ENCODE assay signal across 1 cellular context in the genomic region with DNA sequence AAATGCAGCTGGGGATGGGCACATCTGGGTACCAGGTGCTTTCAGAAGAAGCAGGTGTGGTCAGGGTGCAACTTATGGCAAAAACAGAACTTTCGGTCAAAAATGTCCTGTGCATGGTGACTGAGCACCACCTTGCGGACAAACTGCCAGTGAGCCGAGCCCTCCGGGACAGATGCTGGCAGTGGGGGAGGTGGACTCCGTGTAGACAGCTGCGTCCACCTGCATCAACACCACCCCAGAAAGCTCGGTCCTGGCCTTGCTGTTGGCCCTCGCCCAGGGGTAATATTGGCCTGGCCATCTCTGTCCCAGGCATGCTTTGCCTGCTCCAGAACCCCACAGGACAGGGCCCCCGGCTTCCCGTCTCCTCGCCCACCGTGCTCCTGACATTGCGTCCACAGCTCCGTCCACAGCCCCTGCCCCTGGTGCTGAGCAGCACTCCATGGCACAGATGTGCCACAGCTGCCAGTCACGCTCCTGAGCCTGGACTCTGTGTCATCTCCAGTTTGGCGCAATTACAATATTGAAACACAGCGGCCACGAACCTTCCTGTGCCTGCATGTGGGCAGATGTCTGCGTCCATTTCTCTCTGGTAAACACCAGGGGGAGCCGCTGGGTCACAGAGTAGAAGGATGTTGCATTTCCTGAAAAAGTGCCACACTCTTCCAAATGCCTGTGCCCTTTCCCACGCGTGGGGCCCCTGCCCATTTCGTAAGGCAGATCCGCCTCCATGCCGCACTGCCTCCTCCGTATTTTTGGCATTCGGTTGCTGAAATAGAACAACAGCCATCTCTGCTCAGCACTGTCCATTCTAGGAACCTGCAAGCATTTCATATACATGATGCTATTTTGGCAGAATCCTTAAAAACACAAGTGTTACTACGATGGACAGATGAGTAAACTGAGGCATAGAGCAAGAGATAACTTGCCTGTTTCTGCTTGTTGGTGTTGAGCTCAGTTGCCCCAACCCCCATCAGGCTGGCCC.
TF ChIP-seq lines count a peak whose summit lies in the region.

No MANE protein-coding gene starts in this region.

TF ChIP-seq in HepG2, 621 proteins besides CTCF, POLR2A, EP300 and RAD21 (continues in another document):
- TF ChIP-seq ARHGAP35 (CRISPR knock-in tag; IDR thresholded peaks at IDR 0.05; ENCODE audit: borderline replicate concordance) (no peak), ARID2 (CRISPR knock-in tag; IDR thresholded peaks at IDR 0.05; ENCODE audit: borderline replicate concordance) (no peak), ZNF780A (CRISPR knock-in tag; IDR thresholded peaks at IDR 0.05) (no peak), HOXA9 (CRISPR knock-in tag; IDR thresholded peaks at IDR 0.05; ENCODE audit: borderline replicate concordance) (peak; percentile 50; the same call in 1 of the 2 replicates), NFE2 (CRISPR knock-in tag; IDR thresholded peaks at IDR 0.05) (no peak), MAZ (IDR thresholded peaks at IDR 0.05; ENCODE audit: borderline replicate concordance, low read depth, low read length) (no peak), MAZ (CRISPR knock-in tag; IDR thresholded peaks at IDR 0.05; ENCODE audit: low read depth) (peak; percentile 45; the same call in 1 of the 2 replicates), ZNF839 (CRISPR knock-in tag; IDR thresholded peaks at IDR 0.05; ENCODE audit: borderline replicate concordance) (0 out of 2 replicates have a peak, but pooled peaks have one; percentile 79), ATAD3A (CRISPR knock-in tag; IDR thresholded peaks at IDR 0.05) (no peak), JUND (CRISPR knock-in tag; IDR thresholded peaks at IDR 0.05) (no peak), NONO (IDR thresholded peaks at IDR 0.05) (no peak), NONO (CRISPR knock-in tag; conservative IDR thresholded peaks at IDR 0.05) (peak; percentile 60; the same call in 1 of the 2 replicates), NFIC (IDR thresholded peaks at IDR 0.05; ENCODE audit: low read length) (no peak), MXD4 (CRISPR knock-in tag; IDR thresholded peaks at IDR 0.05) (no peak), TOE1 (CRISPR knock-in tag; IDR thresholded peaks at IDR 0.05) (no peak), ADNP (CRISPR knock-in tag; IDR thresholded peaks at IDR 0.05) (no peak), ZNF143 (CRISPR knock-in tag; IDR thresholded peaks at IDR 0.05) (no peak), PITX1 (CRISPR knock-in tag; IDR thresholded peaks at IDR 0.05) (peak; percentile 36; the same call in 1 of the 2 replicates), MTA3 (CRISPR knock-in tag; IDR thresholded peaks at IDR 0.05) (no peak), HNRNPL (IDR thresholded peaks at IDR 0.05; ENCODE audit: low read depth, low read length) (peak; percentile 37; the same call in 1 of the 2 replicates), HOXA3 (CRISPR knock-in tag; IDR thresholded peaks at IDR 0.05) (no peak), CREM (IDR thresholded peaks at IDR 0.05) (no peak), CREM (CRISPR knock-in tag; IDR thresholded peaks at IDR 0.05) (no peak), KDM2A (CRISPR knock-in tag; IDR thresholded peaks at IDR 0.05; ENCODE audit: borderline replicate concordance, low read depth) (peak; percentile 36), ZNF510 (CRISPR knock-in tag; IDR thresholded peaks at IDR 0.05; ENCODE audit: low read depth) (0 out of 2 replicates have a peak, but pooled peaks have one; percentile 52), BRD4 (CRISPR knock-in tag; IDR thresholded peaks at IDR 0.05) (no peak), GABPB1 (CRISPR knock-in tag; IDR thresholded peaks at IDR 0.05) (peak; percentile 42; the same call in 1 of the 2 replicates), SIN3B (IDR thresholded peaks at IDR 0.05; ENCODE audit: low read length) (no peak), MTF2 (CRISPR knock-in tag; IDR thresholded peaks at IDR 0.05; ENCODE audit: borderline replicate concordance) (peak; percentile 48; the same call in 1 of the 2 replicates)
- TF ChIP-seq, protein P1, sequence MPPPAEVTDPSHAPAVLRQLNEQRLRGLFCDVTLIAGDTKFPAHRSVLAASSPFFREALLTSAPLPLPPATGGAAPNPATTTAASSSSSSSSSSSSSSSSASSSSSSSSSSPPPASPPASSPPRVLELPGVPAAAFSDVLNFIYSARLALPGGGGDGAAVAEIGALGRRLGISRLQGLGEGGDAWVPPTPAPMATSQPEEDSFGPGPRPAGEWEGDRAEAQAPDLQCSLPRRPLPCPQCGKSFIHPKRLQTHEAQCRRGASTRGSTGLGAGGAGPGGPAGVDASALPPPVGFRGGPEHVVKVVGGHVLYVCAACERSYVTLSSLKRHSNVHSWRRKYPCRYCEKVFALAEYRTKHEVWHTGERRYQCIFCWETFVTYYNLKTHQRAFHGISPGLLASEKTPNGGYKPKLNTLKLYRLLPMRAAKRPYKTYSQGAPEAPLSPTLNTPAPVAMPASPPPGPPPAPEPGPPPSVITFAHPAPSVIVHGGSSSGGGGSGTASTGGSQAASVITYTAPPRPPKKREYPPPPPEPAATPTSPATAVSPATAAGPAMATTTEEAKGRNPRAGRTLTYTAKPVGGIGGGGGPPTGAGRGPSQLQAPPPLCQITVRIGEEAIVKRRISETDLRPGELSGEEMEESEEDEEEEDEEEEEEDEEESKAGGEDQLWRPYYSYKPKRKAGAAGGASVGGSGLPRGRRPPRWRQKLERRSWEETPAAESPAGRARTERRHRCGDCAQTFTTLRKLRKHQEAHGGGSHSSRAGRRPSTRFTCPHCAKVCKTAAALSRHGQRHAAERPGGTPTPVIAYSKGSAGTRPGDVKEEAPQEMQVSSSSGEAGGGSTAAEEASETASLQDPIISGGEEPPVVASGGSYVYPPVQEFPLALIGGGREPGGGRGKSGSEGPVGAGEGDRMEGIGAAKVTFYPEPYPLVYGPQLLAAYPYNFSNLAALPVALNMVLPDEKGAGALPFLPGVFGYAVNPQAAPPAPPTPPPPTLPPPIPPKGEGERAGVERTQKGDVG (CRISPR knock-in tag; IDR thresholded peaks at IDR 0.05; ENCODE audit: borderline replicate concordance) = 0 out of 2 replicates have a peak, but pooled peaks have one; percentile 68
- TF ChIP-seq, protein P2, sequence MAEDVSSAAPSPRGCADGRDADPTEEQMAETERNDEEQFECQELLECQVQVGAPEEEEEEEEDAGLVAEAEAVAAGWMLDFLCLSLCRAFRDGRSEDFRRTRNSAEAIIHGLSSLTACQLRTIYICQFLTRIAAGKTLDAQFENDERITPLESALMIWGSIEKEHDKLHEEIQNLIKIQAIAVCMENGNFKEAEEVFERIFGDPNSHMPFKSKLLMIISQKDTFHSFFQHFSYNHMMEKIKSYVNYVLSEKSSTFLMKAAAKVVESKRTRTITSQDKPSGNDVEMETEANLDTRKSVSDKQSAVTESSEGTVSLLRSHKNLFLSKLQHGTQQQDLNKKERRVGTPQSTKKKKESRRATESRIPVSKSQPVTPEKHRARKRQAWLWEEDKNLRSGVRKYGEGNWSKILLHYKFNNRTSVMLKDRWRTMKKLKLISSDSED (CRISPR knock-in tag; IDR thresholded peaks at IDR 0.05) = no peak
- TF ChIP-seq, protein P3, sequence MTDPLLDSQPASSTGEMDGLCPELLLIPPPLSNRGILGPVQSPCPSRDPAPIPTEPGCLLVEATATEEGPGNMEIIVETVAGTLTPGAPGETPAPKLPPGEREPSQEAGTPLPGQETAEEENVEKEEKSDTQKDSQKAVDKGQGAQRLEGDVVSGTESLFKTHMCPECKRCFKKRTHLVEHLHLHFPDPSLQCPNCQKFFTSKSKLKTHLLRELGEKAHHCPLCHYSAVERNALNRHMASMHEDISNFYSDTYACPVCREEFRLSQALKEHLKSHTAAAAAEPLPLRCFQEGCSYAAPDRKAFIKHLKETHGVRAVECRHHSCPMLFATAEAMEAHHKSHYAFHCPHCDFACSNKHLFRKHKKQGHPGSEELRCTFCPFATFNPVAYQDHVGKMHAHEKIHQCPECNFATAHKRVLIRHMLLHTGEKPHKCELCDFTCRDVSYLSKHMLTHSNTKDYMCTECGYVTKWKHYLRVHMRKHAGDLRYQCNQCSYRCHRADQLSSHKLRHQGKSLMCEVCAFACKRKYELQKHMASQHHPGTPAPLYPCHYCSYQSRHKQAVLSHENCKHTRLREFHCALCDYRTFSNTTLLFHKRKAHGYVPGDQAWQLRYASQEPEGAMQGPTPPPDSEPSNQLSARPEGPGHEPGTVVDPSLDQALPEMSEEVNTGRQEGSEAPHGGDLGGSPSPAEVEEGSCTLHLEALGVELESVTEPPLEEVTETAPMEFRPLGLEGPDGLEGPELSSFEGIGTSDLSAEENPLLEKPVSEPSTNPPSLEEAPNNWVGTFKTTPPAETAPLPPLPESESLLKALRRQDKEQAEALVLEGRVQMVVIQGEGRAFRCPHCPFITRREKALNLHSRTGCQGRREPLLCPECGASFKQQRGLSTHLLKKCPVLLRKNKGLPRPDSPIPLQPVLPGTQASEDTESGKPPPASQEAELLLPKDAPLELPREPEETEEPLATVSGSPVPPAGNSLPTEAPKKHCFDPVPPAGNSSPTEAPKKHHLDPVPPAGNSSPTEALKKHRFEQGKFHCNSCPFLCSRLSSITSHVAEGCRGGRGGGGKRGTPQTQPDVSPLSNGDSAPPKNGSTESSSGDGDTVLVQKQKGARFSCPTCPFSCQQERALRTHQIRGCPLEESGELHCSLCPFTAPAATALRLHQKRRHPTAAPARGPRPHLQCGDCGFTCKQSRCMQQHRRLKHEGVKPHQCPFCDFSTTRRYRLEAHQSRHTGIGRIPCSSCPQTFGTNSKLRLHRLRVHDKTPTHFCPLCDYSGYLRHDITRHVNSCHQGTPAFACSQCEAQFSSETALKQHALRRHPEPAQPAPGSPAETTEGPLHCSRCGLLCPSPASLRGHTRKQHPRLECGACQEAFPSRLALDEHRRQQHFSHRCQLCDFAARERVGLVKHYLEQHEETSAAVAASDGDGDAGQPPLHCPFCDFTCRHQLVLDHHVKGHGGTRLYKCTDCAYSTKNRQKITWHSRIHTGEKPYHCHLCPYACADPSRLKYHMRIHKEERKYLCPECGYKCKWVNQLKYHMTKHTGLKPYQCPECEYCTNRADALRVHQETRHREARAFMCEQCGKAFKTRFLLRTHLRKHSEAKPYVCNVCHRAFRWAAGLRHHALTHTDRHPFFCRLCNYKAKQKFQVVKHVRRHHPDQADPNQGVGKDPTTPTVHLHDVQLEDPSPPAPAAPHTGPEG (CRISPR knock-in tag; IDR thresholded peaks at IDR 0.05) = peak; percentile 42; the same call in 1 of the 2 replicates
- TF ChIP-seq, protein P4, sequence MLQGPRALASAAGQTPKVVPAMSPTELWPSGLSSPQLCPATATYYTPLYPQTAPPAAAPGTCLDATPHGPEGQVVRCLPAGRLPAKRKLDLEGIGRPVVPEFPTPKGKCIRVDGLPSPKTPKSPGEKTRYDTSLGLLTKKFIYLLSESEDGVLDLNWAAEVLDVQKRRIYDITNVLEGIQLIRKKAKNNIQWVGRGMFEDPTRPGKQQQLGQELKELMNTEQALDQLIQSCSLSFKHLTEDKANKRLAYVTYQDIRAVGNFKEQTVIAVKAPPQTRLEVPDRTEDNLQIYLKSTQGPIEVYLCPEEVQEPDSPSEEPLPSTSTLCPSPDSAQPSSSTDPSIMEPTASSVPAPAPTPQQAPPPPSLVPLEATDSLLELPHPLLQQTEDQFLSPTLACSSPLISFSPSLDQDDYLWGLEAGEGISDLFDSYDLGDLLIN (CRISPR knock-in tag; IDR thresholded peaks at IDR 0.05; ENCODE audit: borderline replicate concordance) = 0 out of 2 replicates have a peak, but pooled peaks have one; percentile 43
- TF ChIP-seq, protein P5, sequence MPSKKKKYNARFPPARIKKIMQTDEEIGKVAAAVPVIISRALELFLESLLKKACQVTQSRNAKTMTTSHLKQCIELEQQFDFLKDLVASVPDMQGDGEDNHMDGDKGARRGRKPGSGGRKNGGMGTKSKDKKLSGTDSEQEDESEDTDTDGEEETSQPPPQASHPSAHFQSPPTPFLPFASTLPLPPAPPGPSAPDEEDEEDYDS (CRISPR knock-in tag; IDR thresholded peaks at IDR 0.05) = no peak
- TF ChIP-seq, protein P6, sequence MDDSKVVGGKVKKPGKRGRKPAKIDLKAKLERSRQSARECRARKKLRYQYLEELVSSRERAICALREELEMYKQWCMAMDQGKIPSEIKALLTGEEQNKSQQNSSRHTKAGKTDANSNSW (CRISPR knock-in tag; IDR thresholded peaks at IDR 0.05; ENCODE audit: borderline replicate concordance) = no peak
- TF ChIP-seq, protein P7, sequence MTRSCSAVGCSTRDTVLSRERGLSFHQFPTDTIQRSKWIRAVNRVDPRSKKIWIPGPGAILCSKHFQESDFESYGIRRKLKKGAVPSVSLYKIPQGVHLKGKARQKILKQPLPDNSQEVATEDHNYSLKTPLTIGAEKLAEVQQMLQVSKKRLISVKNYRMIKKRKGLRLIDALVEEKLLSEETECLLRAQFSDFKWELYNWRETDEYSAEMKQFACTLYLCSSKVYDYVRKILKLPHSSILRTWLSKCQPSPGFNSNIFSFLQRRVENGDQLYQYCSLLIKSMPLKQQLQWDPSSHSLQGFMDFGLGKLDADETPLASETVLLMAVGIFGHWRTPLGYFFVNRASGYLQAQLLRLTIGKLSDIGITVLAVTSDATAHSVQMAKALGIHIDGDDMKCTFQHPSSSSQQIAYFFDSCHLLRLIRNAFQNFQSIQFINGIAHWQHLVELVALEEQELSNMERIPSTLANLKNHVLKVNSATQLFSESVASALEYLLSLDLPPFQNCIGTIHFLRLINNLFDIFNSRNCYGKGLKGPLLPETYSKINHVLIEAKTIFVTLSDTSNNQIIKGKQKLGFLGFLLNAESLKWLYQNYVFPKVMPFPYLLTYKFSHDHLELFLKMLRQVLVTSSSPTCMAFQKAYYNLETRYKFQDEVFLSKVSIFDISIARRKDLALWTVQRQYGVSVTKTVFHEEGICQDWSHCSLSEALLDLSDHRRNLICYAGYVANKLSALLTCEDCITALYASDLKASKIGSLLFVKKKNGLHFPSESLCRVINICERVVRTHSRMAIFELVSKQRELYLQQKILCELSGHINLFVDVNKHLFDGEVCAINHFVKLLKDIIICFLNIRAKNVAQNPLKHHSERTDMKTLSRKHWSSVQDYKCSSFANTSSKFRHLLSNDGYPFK (CRISPR knock-in tag; IDR thresholded peaks at IDR 0.05; ENCODE audit: borderline replicate concordance) = peak; percentile 41; the same call in 1 of the 2 replicates
- TF ChIP-seq, protein P8, sequence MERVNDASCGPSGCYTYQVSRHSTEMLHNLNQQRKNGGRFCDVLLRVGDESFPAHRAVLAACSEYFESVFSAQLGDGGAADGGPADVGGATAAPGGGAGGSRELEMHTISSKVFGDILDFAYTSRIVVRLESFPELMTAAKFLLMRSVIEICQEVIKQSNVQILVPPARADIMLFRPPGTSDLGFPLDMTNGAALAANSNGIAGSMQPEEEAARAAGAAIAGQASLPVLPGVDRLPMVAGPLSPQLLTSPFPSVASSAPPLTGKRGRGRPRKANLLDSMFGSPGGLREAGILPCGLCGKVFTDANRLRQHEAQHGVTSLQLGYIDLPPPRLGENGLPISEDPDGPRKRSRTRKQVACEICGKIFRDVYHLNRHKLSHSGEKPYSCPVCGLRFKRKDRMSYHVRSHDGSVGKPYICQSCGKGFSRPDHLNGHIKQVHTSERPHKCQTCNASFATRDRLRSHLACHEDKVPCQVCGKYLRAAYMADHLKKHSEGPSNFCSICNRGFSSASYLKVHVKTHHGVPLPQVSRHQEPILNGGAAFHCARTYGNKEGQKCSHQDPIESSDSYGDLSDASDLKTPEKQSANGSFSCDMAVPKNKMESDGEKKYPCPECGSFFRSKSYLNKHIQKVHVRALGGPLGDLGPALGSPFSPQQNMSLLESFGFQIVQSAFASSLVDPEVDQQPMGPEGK (CRISPR knock-in tag; IDR thresholded peaks at IDR 0.05) = peak; percentile 15; the same call in 1 of the 2 replicates
- TF ChIP-seq, protein P9, sequence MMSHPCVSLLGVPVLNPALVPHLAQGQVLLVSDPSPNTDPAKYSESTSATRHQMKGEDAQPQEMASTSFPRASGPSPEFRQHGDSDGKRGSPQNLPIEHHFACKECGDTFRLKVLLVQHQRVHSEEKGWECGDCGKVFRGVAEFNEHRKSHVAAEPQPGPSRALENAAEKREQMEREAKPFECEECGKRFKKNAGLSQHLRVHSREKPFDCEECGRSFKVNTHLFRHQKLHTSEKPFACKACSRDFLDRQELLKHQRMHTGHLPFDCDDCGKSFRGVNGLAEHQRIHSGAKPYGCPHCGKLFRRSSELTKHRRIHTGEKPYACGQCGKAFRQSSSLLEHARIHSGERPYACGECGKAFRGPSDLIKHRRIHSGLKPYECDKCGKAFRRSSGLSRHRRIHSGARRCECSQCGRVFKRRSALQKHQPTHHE (CRISPR knock-in tag; IDR thresholded peaks at IDR 0.05; ENCODE audit: borderline replicate concordance) = 0 out of 2 replicates have a peak, but pooled peaks have one; percentile 50
